1 cellular context compared by ENCODE assay signal in the genomic region with DNA sequence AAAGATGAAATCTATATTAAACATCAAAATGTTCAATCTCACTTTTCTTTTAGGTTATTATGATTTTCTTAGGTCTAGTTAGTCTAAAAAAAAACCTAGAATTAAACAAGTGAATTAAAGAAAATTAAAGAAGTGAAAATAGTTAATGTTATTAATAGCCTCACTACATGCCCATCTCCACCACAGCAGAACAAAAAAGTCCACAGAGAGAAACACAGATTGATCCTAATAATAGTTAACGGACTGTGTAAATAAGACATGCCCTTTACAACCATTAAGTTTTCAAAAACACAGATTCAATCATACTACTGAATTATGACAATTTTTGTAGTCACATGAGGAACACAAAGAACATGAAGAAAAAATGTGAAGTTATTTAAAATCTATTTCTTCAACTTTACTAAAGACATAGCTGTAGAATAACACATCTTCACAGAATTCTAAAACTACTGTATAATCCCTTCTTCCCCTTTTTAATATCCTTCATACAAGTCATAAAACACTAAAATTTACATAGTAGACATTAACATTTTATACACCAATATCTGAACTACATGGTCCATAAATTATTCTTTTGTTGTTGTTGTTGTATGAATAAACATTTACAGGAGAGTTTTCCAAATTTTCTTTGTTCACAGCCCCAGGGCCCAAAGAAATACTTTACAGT.
TF ChIP-seq lines count a peak whose summit lies in the region.

No MANE protein-coding gene starts in this region.

TF ChIP-seq in K562, 482 proteins besides CTCF, POLR2A, EP300 and RAD21:
- TF ChIP-seq MCM3 (IDR thresholded peaks at IDR 0.05) (no peak), GTF2A2 (tag; IDR thresholded peaks at IDR 0.05) (no peak), DACH1 (IDR thresholded peaks at IDR 0.05; ENCODE audit: partially characterized antibody) (no peak), RBM14 (IDR thresholded peaks at IDR 0.05; ENCODE audit: borderline replicate concordance, insufficient read depth, low read depth, low read length) (no peak), FOXJ3 (CRISPR knock-in tag; IDR thresholded peaks at IDR 0.05) (no peak), PCBP1 (IDR thresholded peaks at IDR 0.05; ENCODE audit: low read depth, low read length, poor library complexity, severe bottlenecking) (no peak)
- TF ChIP-seq, protein P1, sequence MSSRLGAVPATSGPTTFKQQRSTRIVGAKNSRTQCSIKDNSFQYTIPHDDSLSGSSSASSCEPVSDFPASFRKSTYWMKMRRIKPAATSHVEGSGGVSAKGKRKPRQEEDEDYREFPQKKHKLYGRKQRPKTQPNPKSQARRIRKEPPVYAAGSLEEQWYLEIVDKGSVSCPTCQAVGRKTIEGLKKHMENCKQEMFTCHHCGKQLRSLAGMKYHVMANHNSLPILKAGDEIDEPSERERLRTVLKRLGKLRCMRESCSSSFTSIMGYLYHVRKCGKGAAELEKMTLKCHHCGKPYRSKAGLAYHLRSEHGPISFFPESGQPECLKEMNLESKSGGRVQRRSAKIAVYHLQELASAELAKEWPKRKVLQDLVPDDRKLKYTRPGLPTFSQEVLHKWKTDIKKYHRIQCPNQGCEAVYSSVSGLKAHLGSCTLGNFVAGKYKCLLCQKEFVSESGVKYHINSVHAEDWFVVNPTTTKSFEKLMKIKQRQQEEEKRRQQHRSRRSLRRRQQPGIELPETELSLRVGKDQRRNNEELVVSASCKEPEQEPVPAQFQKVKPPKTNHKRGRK (tag; IDR thresholded peaks at IDR 0.05), result no peak
- TF ChIP-seq, protein P2, sequence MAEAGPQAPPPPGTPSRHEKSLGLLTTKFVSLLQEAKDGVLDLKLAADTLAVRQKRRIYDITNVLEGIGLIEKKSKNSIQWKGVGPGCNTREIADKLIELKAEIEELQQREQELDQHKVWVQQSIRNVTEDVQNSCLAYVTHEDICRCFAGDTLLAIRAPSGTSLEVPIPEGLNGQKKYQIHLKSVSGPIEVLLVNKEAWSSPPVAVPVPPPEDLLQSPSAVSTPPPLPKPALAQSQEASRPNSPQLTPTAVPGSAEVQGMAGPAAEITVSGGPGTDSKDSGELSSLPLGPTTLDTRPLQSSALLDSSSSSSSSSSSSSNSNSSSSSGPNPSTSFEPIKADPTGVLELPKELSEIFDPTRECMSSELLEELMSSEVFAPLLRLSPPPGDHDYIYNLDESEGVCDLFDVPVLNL (CRISPR knock-in tag; IDR thresholded peaks at IDR 0.05; ENCODE audit: low read depth), result no peak
